In genomic region chr10:42942279-42942932, GRCh38 we compare ENCODE assay signal across 17 cellular contexts.
DNase-seq lines count a peak whose midpoint lies in the region; ATAC-seq and TF ChIP-seq lines count a peak whose summit lies in the region.
"Had no signal": no experiment of that assay in that cellular context is flagged by ENCODE, and none has a peak within 500 bp of the region (broad histone marks: within the 10 kb centered on the region; RNA-seq: fewer than 3 reads in every experiment).

No MANE protein-coding gene starts in this region.

- CTCF ChIA-PET in activated CD8-positive, alpha-beta memory T cell treated with anti-CD3 and anti-CD28 coated beads, Interleukin-2, amount 10 ng/mL, durations not matched to agents 7 days and 5 days (lab: Charles Lee), result no interaction called here

- H3K27ac Mint-ChIP-seq in activated CD8-positive, alpha-beta memory T cell treated with anti-CD3 and anti-CD28 coated beads, Interleukin-2, amount 10 ng/mL, durations not matched to agents 7 days and 5 days, result no peak overlapping the region
- H3K27ac Mint-ChIP-seq in neural crest cell (ENCODE audit: unreplicated experiment), result peak overlapping the region; percentile 62
- H3K27ac Mint-ChIP-seq: CD4-positive, CD25-positive, alpha-beta regulatory T cell had no signal

- H3K27me3 Mint-ChIP-seq in activated CD8-positive, alpha-beta memory T cell treated with anti-CD3 and anti-CD28 coated beads, Interleukin-2, amount 10 ng/mL, durations not matched to agents 7 days and 5 days, result peaks cover 12% of the 10 kb centered on the region
- H3K27me3 Mint-ChIP-seq in neural crest cell (ENCODE audit: low read depth), result peaks cover 2% of the 10 kb centered on the region

- H3K27ac ChIP-seq in suprapubic skin, result no peak overlapping the region
- no peak overlapping the region for H3K27ac ChIP-seq in thyroid gland

- DNase-seq in ELF-1 (ENCODE audit: low read depth, low spot score) (peak; percentile 0), neural crest cell (ENCODE audit: low read depth, low spot score) (no peak), suprapubic skin (ENCODE audit: low spot score in 2 of 2) (peak; percentile 47 to 74), thyroid gland (no peak)
- DNase-seq in activated CD8-positive, alpha-beta memory T cell treated with anti-CD3 and anti-CD28 coated beads, Interleukin-2, amount 10 ng/mL, durations not matched to agents 7 days and 5 days, result peak; percentile 27
- DNase-seq in activated naive CD4-positive, alpha-beta T cell (lab: John Stamatoyannopoulos, UW), result no peak
- DNase-seq: ACHN; CD4-positive, CD25-positive, alpha-beta regulatory T cell; EL; HCEC 1CT; IMR-90; NCI-H187 treated with DMSO at 0.1 percent for 48 hours; NCI-H446; NK-92 treated with Interleukin-12 subunit alpha and Interleukin-12 subunit beta, amount 100 ng/mL, for 24 hours; OCI-M1; SIG-M5 had no signal

- TF ChIP-seq EP300 in suprapubic skin (IDR thresholded peaks at IDR 0.05), result no peak

- intact Hi-C loops in thyroid gland (cut with DNase I), result no loop called here

- no peaks in the 10 kb centered on the region for H3K36me3 Mint-ChIP-seq in activated CD8-positive, alpha-beta memory T cell treated with anti-CD3 and anti-CD28 coated beads, Interleukin-2, amount 10 ng/mL, durations not matched to agents 7 days and 5 days
- H3K36me3 Mint-ChIP-seq in neural crest cell (ENCODE audit: low read depth), result no peaks in the 10 kb centered on the region
- H3K36me3 Mint-ChIP-seq: CD4-positive, CD25-positive, alpha-beta regulatory T cell had no signal

- H3K9me3 Mint-ChIP-seq in activated CD8-positive, alpha-beta memory T cell treated with anti-CD3 and anti-CD28 coated beads, Interleukin-2, amount 10 ng/mL, durations not matched to agents 7 days and 5 days (ENCODE audit: low read depth), result no peaks in the 10 kb centered on the region
- H3K9me3 Mint-ChIP-seq in neural crest cell, result peaks cover 2% of the 10 kb centered on the region

- WGBS in suprapubic skin, result 85% methylated on average over 4 of the region's 7 CpGs
- WGBS in thyroid gland, 2 donors, result 86 to 92% methylated on average over 6 of the region's 7 CpGs

- no peaks in the 10 kb centered on the region for H3K4me1 Mint-ChIP-seq in activated CD8-positive, alpha-beta memory T cell treated with anti-CD3 and anti-CD28 coated beads, Interleukin-2, amount 10 ng/mL, durations not matched to agents 7 days and 5 days
- H3K4me1 Mint-ChIP-seq in neural crest cell, result no peaks in the 10 kb centered on the region
- H3K4me1 Mint-ChIP-seq: CD4-positive, CD25-positive, alpha-beta regulatory T cell had no signal

- TF ChIP-seq CTCF in neural crest cell (conservative IDR thresholded peaks at IDR 0.05), result no peak
- TF ChIP-seq CTCF in suprapubic skin (IDR thresholded peaks at IDR 0.05), result no peak
- no peak for TF ChIP-seq CTCF in thyroid gland (IDR thresholded peaks at IDR 0.05)

- H3K27me3 ChIP-seq in suprapubic skin (no peaks in the 10 kb centered on the region), thyroid gland (no peaks in the 10 kb centered on the region)

- no peaks in the 10 kb centered on the region for H3K4me1 ChIP-seq in suprapubic skin
- H3K4me1 ChIP-seq in thyroid gland, result no peaks in the 10 kb centered on the region

- no peak overlapping the region for H3K4me3 Mint-ChIP-seq in activated CD8-positive, alpha-beta memory T cell treated with anti-CD3 and anti-CD28 coated beads, Interleukin-2, amount 10 ng/mL, durations not matched to agents 7 days and 5 days
- H3K4me3 Mint-ChIP-seq in neural crest cell, result no peak overlapping the region
- H3K4me3 Mint-ChIP-seq: CD4-positive, CD25-positive, alpha-beta regulatory T cell had no signal

- no peak for ATAC-seq in activated CD8-positive, alpha-beta memory T cell treated with anti-CD3 and anti-CD28 coated beads, Interleukin-2, amount 10 ng/mL, durations not matched to agents 7 days and 5 days
- no peak for ATAC-seq in HG03135 (IDR thresholded peaks at IDR 0.05; ENCODE audit: unreplicated experiment)

- H3K9me3 ChIP-seq in suprapubic skin (no peaks in the 10 kb centered on the region), thyroid gland (no peaks in the 10 kb centered on the region)

- H3K4me3 ChIP-seq in suprapubic skin, result no peak overlapping the region
- no peak overlapping the region for H3K4me3 ChIP-seq in thyroid gland (replicated peaks in 1 of 3)

- H3K36me3 ChIP-seq in suprapubic skin (no peaks in the 10 kb centered on the region), thyroid gland (no peaks in the 10 kb centered on the region)

- no peak for TF ChIP-seq POLR2A in suprapubic skin (IDR thresholded peaks at IDR 0.05)
- no peak for TF ChIP-seq POLR2A in thyroid gland (IDR thresholded peaks at IDR 0.05)

Comparison
In these comparisons a context has a peak if more than half of its experiments do, and no peak if none do; other contexts are left out.
1. DNase-seq: peak in ELF-1 (single experiment), activated CD8-positive, alpha-beta memory T cell treated with anti-CD3 and anti-CD28 coated beads, Interleukin-2, amount 10 ng/mL, durations not matched to agents 7 days and 5 days (single experiment) and suprapubic skin (2 of 2); none in neural crest cell (single experiment), activated naive CD4-positive, alpha-beta T cell (0 of 4) and thyroid gland (0 of 2).